Comparison of ENCODE assay signal across 11 cellular contexts in the genomic region with DNA sequence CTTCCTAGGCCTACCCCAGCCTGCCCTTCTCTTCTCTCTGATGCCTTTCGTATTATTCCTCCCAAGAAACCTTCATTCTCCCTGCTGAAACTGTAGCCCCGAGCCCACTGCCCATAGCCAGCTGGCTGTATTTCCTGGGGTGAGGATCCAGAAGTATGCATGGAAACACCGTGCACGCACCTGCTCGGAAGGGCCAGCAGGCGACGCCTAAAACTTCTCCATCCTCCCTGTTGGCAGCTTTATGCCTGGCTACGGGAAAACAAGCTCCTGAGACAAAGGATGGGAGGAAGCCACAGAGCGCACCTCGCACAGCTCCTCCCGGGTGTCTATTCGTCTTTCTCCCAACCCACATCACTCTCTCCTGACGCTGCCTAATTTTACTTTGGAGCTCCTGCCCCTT.
DNase-seq lines count a peak whose midpoint lies in the region; ATAC-seq and TF ChIP-seq lines count a peak whose summit lies in the region.
"Had no signal": no experiment of that assay in that cellular context is flagged by ENCODE, and none has a peak within 500 bp of the region (broad histone marks: within the 10 kb centered on the region; RNA-seq: fewer than 3 reads in every experiment).

No MANE protein-coding gene starts in this region.

- peaks cover 15% of the 10 kb centered on the region for H3K4me1 Mint-ChIP-seq in activated T-cell treated with anti-CD3 and anti-CD28 coated beads, Interleukin-2, amount 50 U/mL, for 4 hours (ENCODE audit: low read depth)
- peaks cover 19% of the 10 kb centered on the region for H3K4me1 Mint-ChIP-seq in WTC11
- H3K4me1 Mint-ChIP-seq in stimulated activated effector memory CD8-positive, alpha-beta T cell treated with anti-CD3 and anti-CD28 coated beads, Interleukin-12 subunit alpha, Interleukin-12 subunit beta, amount 100 ng/mL, for 72 hours = peaks cover 28% of the 10 kb centered on the region

- DNase-seq in activated T-cell treated with anti-CD3 and anti-CD28 coated beads, Interleukin-2, amount 50 U/mL, for 4 hours = no peak
- DNase-seq in activated T-cell treated with anti-CD3 and anti-CD28 coated beads for 4 hours = no peak
- DNase-seq in WTC11 (ENCODE audit: low spot score) = no peak
- peak; percentile 59 for DNase-seq in left kidney (ENCODE audit: low read depth, low spot score)
- no peak for DNase-seq in stimulated activated effector memory CD8-positive, alpha-beta T cell treated with anti-CD3 and anti-CD28 coated beads, Interleukin-12 subunit alpha, Interleukin-12 subunit beta, amount 100 ng/mL, for 72 hours (ENCODE audit: low spot score in 2 of 2)
- no peak for DNase-seq in NCI-H226
- DNase-seq: NCI-H1694 had no signal

- TF ChIP-seq CTCF in WTC11 (IDR thresholded peaks at IDR 0.05) = no peak

- POLR2A ChIA-PET in WTC11 (lab: Charles Lee) = no interaction called here

- no peaks in the 10 kb centered on the region for H3K36me3 Mint-ChIP-seq in activated T-cell treated with anti-CD3 and anti-CD28 coated beads, Interleukin-2, amount 50 U/mL, for 4 hours (ENCODE audit: insufficient read depth)
- no peaks in the 10 kb centered on the region for H3K36me3 Mint-ChIP-seq in WTC11
- H3K36me3 Mint-ChIP-seq in stimulated activated effector memory CD8-positive, alpha-beta T cell treated with anti-CD3 and anti-CD28 coated beads, Interleukin-12 subunit alpha, Interleukin-12 subunit beta, amount 100 ng/mL, for 72 hours = no peaks in the 10 kb centered on the region

- no peak for ATAC-seq in activated T-cell treated with anti-CD3 and anti-CD28 coated beads, Interleukin-2, amount 50 U/mL, for 4 hours
- ATAC-seq in WTC11 = no peak
- no peak for ATAC-seq in stimulated activated effector memory CD8-positive, alpha-beta T cell treated with anti-CD3 and anti-CD28 coated beads, Interleukin-12 subunit alpha, Interleukin-12 subunit beta, amount 100 ng/mL, for 72 hours
- ATAC-seq in GM18909 (IDR thresholded peaks at IDR 0.05; ENCODE audit: poor library complexity, unreplicated experiment) = no peak
- no peak for ATAC-seq in GM21529 (IDR thresholded peaks at IDR 0.05; ENCODE audit: unreplicated experiment)
- ATAC-seq: HCT116, SK-N-SH treated with all-trans-retinoic acid at 6 μM for 48 hours had no signal

- H3K9me3 Mint-ChIP-seq in activated T-cell treated with anti-CD3 and anti-CD28 coated beads, Interleukin-2, amount 50 U/mL, for 4 hours = no peaks in the 10 kb centered on the region
- H3K9me3 Mint-ChIP-seq in WTC11 = no peaks in the 10 kb centered on the region
- no peaks in the 10 kb centered on the region for H3K9me3 Mint-ChIP-seq in stimulated activated effector memory CD8-positive, alpha-beta T cell treated with anti-CD3 and anti-CD28 coated beads, Interleukin-12 subunit alpha, Interleukin-12 subunit beta, amount 100 ng/mL, for 72 hours

- peaks cover 52% of the 10 kb centered on the region for H3K27me3 Mint-ChIP-seq in activated T-cell treated with anti-CD3 and anti-CD28 coated beads, Interleukin-2, amount 50 U/mL, for 4 hours (ENCODE audit: low read depth)
- H3K27me3 Mint-ChIP-seq in WTC11 (ENCODE audit: low read depth) = peaks cover 66% of the 10 kb centered on the region

- H3K27ac Mint-ChIP-seq in WTC11 = no peak overlapping the region
- H3K27ac Mint-ChIP-seq in stimulated activated effector memory CD8-positive, alpha-beta T cell treated with anti-CD3 and anti-CD28 coated beads, Interleukin-12 subunit alpha, Interleukin-12 subunit beta, amount 100 ng/mL, for 72 hours = no peak overlapping the region

- H3K4me3 Mint-ChIP-seq in activated T-cell treated with anti-CD3 and anti-CD28 coated beads, Interleukin-2, amount 50 U/mL, for 4 hours = peak overlapping the region; percentile 62
- peak overlapping the region; percentile 79 for H3K4me3 Mint-ChIP-seq in WTC11
- H3K4me3 Mint-ChIP-seq in stimulated activated effector memory CD8-positive, alpha-beta T cell treated with anti-CD3 and anti-CD28 coated beads, Interleukin-12 subunit alpha, Interleukin-12 subunit beta, amount 100 ng/mL, for 72 hours = peak overlapping the region; percentile 80

- CTCF ChIA-PET in WTC11 (lab: Charles Lee) = interaction anchor here (1.1 to 2.1 kb wide), 5 partner anchors 16 to 1393 kb away, joined by 3 to 8 read pairs (median 3); no protein-coding TSS in a partner anchor

TF ChIP-seq in WTC11, 78 proteins besides CTCF, POLR2A, EP300 and RAD21:
- TF ChIP-seq NR1H2 (CRISPR knock-in tag; IDR thresholded peaks at IDR 0.05) (no peak), GTF2I (CRISPR knock-in tag; conservative IDR thresholded peaks at IDR 0.05) (no peak), ZNF671 (CRISPR knock-in tag; IDR thresholded peaks at IDR 0.05) (no peak), NFE2L1 (CRISPR knock-in tag; IDR thresholded peaks at IDR 0.05) (no peak), ESRRA (CRISPR knock-in tag; IDR thresholded peaks at IDR 0.05; ENCODE audit: borderline replicate concordance) (no peak), MXD4 (CRISPR knock-in tag; IDR thresholded peaks at IDR 0.05; ENCODE audit: borderline replicate concordance) (no peak), NR2C2 (CRISPR knock-in tag; IDR thresholded peaks at IDR 0.05) (no peak)
- TF ChIP-seq, protein P1, sequence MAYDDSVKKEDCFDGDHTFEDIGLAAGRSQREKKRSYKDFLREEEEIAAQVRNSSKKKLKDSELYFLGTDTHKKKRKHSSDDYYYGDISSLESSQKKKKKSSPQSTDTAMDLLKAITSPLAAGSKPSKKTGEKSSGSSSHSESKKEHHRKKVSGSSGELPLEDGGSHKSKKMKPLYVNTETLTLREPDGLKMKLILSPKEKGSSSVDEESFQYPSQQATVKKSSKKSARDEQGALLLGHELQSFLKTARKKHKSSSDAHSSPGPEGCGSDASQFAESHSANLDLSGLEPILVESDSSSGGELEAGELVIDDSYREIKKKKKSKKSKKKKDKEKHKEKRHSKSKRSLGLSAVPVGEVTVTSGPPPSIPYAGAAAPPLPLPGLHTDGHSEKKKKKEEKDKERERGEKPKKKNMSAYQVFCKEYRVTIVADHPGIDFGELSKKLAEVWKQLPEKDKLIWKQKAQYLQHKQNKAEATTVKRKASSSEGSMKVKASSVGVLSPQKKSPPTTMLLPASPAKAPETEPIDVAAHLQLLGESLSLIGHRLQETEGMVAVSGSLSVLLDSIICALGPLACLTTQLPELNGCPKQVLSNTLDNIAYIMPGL (CRISPR knock-in tag; IDR thresholded peaks at IDR 0.05) = 0 out of 2 replicates have a peak, but pooled peaks have one; percentile 8
